ENCODE assay signal across 9 cellular contexts in genomic region chr3:183265713-183266417, GRCh38. TPM values are rescaled to one million over a fixed set of nuclear protein-coding genes. Genes with fewer than 3 reads are reported as not detected.
A peak's percentile ranks its signal among the peaks of the same experiment; 100 is the strongest.
DNase-seq lines count a peak whose midpoint lies in the region; ATAC-seq and TF ChIP-seq lines count a peak whose summit lies in the region.
"Had no signal": no experiment of that assay in that cellular context is flagged by ENCODE, and none has a peak within 500 bp of the region (broad histone marks: within the 10 kb centered on the region; RNA-seq: fewer than 3 reads in every experiment).

No MANE protein-coding gene starts in this region.

- no peak for TF ChIP-seq POLR2A in GM18505 (IDR thresholded peaks at IDR 0.05; ENCODE audit: borderline replicate concordance, extremely low read depth, insufficient read depth, insufficient read length)

- H3K36me3 Mint-ChIP-seq in natural killer cell, result no peaks in the 10 kb centered on the region
- no peaks in the 10 kb centered on the region for H3K36me3 Mint-ChIP-seq in immature natural killer cell

- peak in 2 of 3 donors; percentile 32 to 74 for ATAC-seq in natural killer cell
- ATAC-seq in GM18505 (IDR thresholded peaks at IDR 0.05; ENCODE audit: unreplicated experiment), result no peak
- no peak for ATAC-seq in GM21360 (IDR thresholded peaks at IDR 0.05; ENCODE audit: unreplicated experiment)

- no peak for TF ChIP-seq CTCF in natural killer cell (IDR thresholded peaks at IDR 0.05)

- H3K9me3 Mint-ChIP-seq in natural killer cell (no peaks in the 10 kb centered on the region), immature natural killer cell (no peaks in the 10 kb centered on the region)
- H3K9me3 Mint-ChIP-seq: activated naive CD8-positive, alpha-beta T cell treated with anti-CD3 and anti-CD28 coated beads, Interleukin-2, amount 10 ng/mL, durations not matched to agents 7 days and 5 days had no signal

- DNase-seq in COLO668 (lab: John Stamatoyannopoulos, UW; ENCODE audit: unreplicated experiment) (peak; percentile 56), NCI-H146 (lab: John Stamatoyannopoulos, UW) (peak; percentile 63), brain pericyte (ENCODE audit: low read depth, low spot score) (peak; percentile 73), natural killer cell (no peak), immature natural killer cell (no peak), NOMO-1 treated with DMSO at 0.1 percent for 48 hours (lab: John Stamatoyannopoulos, UW; ENCODE audit: unreplicated experiment) (no peak)
- DNase-seq: activated naive CD8-positive, alpha-beta T cell treated with anti-CD3 and anti-CD28 coated beads, Interleukin-2, amount 10 ng/mL, durations not matched to agents 7 days and 5 days had no signal

- H3K4me3 Mint-ChIP-seq in natural killer cell (no peak overlapping the region), immature natural killer cell (no peak overlapping the region)
- H3K4me3 Mint-ChIP-seq: activated naive CD8-positive, alpha-beta T cell treated with anti-CD3 and anti-CD28 coated beads, Interleukin-2, amount 10 ng/mL, durations not matched to agents 7 days and 5 days had no signal

- no peaks in the 10 kb centered on the region for H3K4me1 Mint-ChIP-seq in natural killer cell
- H3K4me1 Mint-ChIP-seq in immature natural killer cell, result no peaks in the 10 kb centered on the region
- H3K4me1 Mint-ChIP-seq: activated naive CD8-positive, alpha-beta T cell treated with anti-CD3 and anti-CD28 coated beads, Interleukin-2, amount 10 ng/mL, durations not matched to agents 7 days and 5 days had no signal

- peaks cover 0 to 1% of the 10 kb centered on the region in 2 donors for H3K27me3 Mint-ChIP-seq in natural killer cell (ENCODE audit: low read depth in 2 of 2)
- H3K27me3 Mint-ChIP-seq in immature natural killer cell (ENCODE audit: low read depth in 3 of 3), result peaks cover 0 to 6% (median 0%) of the 10 kb centered on the region in 3 donors
- H3K27me3 Mint-ChIP-seq: activated naive CD8-positive, alpha-beta T cell treated with anti-CD3 and anti-CD28 coated beads, Interleukin-2, amount 10 ng/mL, durations not matched to agents 7 days and 5 days had no signal

- intact Hi-C loops in natural killer cell (cut with micrococcal nuclease), result no loop called here

- H3K27ac Mint-ChIP-seq in natural killer cell (no peak overlapping the region), immature natural killer cell (no peak overlapping the region)
- H3K27ac Mint-ChIP-seq: activated naive CD8-positive, alpha-beta T cell treated with anti-CD3 and anti-CD28 coated beads, Interleukin-2, amount 10 ng/mL, durations not matched to agents 7 days and 5 days had no signal

RNA-seq across cellular contexts. Expression of gene B3GNT5, which starts 12.8 kb away (rescaled TPM):
- 1 to 10 TPM; 1.2 to 4.5 (median 3.4) TPM for total RNA-seq in natural killer cell
- polyA plus RNA-seq in immature natural killer cell, result 1 to 10 TPM in 1 of 3 donors, under 1 TPM in 1, not detected in 1; 0.48 to 1.1 TPM

Comparison
In these comparisons a context has a peak if more than half of its experiments do, and no peak if none do; other contexts are left out.
1. DNase-seq: peak in COLO668 (single experiment), NCI-H146 (single experiment) and brain pericyte (single experiment); none in natural killer cell (single experiment), immature natural killer cell (0 of 3) and NOMO-1 treated with DMSO at 0.1 percent for 48 hours (single experiment).
2. ATAC-seq: peak in natural killer cell (2 of 3); none in GM18505 (single experiment) and GM21360 (single experiment).